8 cellular contexts compared by ENCODE assay signal in genomic region chr6:139371421-139372253, GRCh38. TPM values are rescaled to one million over a fixed set of nuclear protein-coding genes. Genes with fewer than 3 reads are reported as not detected.
A peak's percentile ranks its signal among the peaks of the same experiment; 100 is the strongest.
DNase-seq lines count a peak whose midpoint lies in the region; FAIRE-seq and TF ChIP-seq lines count a peak whose summit lies in the region.

No MANE protein-coding gene starts in this region.

- H3K9me3 ChIP-seq in OCI-LY1 (ENCODE audit: low read length) (no peaks in the 10 kb centered on the region), endothelial cell of umbilical vein (replicated peaks; ENCODE audit: control insufficient read depth, insufficient read depth, low read length) (no peaks in the 10 kb centered on the region)

- intact Hi-C loops in endothelial cell of umbilical vein (cut with micrococcal nuclease), result loop anchor here (1.0 to 10.0 kb wide), 7 partner anchors 556 to 1953 kb away; no protein-coding TSS in a partner anchor

- no peaks in the 10 kb centered on the region for H3F3A ChIP-seq in OCI-LY1 (ENCODE audit: insufficient read depth, low read length)

- no peaks in the 10 kb centered on the region for H3K9me1 ChIP-seq in endothelial cell of umbilical vein (replicated peaks; ENCODE audit: control insufficient read depth, extremely low read depth, insufficient read depth, low read length)

- H3K27me3 Mint-ChIP-seq in progenitor cell of endocrine pancreas, result no peaks in the 10 kb centered on the region

- peaks cover 53% of the 10 kb centered on the region for H3K4me1 Mint-ChIP-seq in progenitor cell of endocrine pancreas (ENCODE audit: low read depth)

- BruUV-seq in endothelial cell of umbilical vein (replicated peaks; lab: Mats Ljungman, UMichigan), result no TSS peak

- H3K27ac Mint-ChIP-seq in progenitor cell of endocrine pancreas, result no peak overlapping the region

- no peak for FAIRE-seq in endothelial cell of umbilical vein (lab: Jason Lieb, UNC)

- H4K20me1 ChIP-seq in OCI-LY1 (ENCODE audit: insufficient read depth, low read length), result no peaks in the 10 kb centered on the region
- H4K20me1 ChIP-seq in endothelial cell of umbilical vein (replicated peaks; ENCODE audit: control insufficient read depth, extremely low read depth, insufficient read depth, low read length), result no peaks in the 10 kb centered on the region

- H3K4me2 ChIP-seq in OCI-LY1 (ENCODE audit: low read length) (peak overlapping the region; percentile 6; the same call in 1 of the 2 replicates), endothelial cell of umbilical vein (ENCODE audit: insufficient read depth, low read length) (peak overlapping the region; percentile 92)

- H3K27me3 ChIP-seq in OCI-LY1 (ENCODE audit: insufficient read depth, low read length) (no peaks in the 10 kb centered on the region), endothelial cell of umbilical vein (ENCODE audit: control insufficient read depth in 2 of 2, insufficient read depth in 2 of 2, low read length in 2 of 2) (no peaks in the 10 kb centered on the region)

- H3K79me2 ChIP-seq in OCI-LY1 (ENCODE audit: insufficient read depth, low read length) (no peaks in the 10 kb centered on the region), endothelial cell of umbilical vein (ENCODE audit: control insufficient read depth, insufficient read depth, low read length) (peaks cover 33% of the 10 kb centered on the region)

- dilution Hi-C loops in endothelial cell of umbilical vein (cut with MboI; ENCODE audit: extremely low pct_ligation_motif_present, low sequenced_read_pairs), result no loop called here

- H3K4me1 ChIP-seq in OCI-LY1 (ENCODE audit: insufficient read depth, low read length, severe bottlenecking) (peaks cover 33% of the 10 kb centered on the region), endothelial cell of umbilical vein (ENCODE audit: control insufficient read depth, extremely low read depth, insufficient read depth, low read length) (peaks cover 49% of the 10 kb centered on the region)

- H3K36me3 ChIP-seq in OCI-LY1 (ENCODE audit: insufficient read depth, low read length), result peaks cover 8% of the 10 kb centered on the region; the same call in 1 of the 2 replicates
- no peaks in the 10 kb centered on the region for H3K36me3 ChIP-seq in endothelial cell of umbilical vein (ENCODE audit: control insufficient read depth in 2 of 2, extremely low read depth in 1 of 2, insufficient read depth in 2 of 2, low read length in 2 of 2)

- CTCF ChIA-PET in endothelial cell of umbilical vein (lab: Charles Lee), result interaction anchor here (0.9 to 1.3 kb wide), 2 partner anchors 152 to 1550 kb away, joined by 3 to 4 read pairs; no protein-coding TSS in a partner anchor

- TF ChIP-seq POLR2A in endothelial cell of umbilical vein (IDR thresholded peaks at IDR 0.05; ENCODE audit: low read depth, low read length), result no peak

- H3K4me3 ChIP-seq in OCI-LY1 (ENCODE audit: low read depth, low read length, poor library complexity, severe bottlenecking) (no peak overlapping the region), endothelial cell of umbilical vein (replicated peaks in 1 of 3; ENCODE audit: insufficient read depth in 1 of 3, low read depth in 1 of 3, low read length in 3 of 3) (peak overlapping the region; percentile 32 to 97 (median 36))

- H3K36me3 Mint-ChIP-seq in progenitor cell of endocrine pancreas (ENCODE audit: insufficient read depth), result peaks cover 7% of the 10 kb centered on the region

- TF ChIP-seq CTCF in OCI-LY1 (IDR thresholded peaks at IDR 0.05; ENCODE audit: low read length) (no peak), endothelial cell of umbilical vein (IDR thresholded peaks at IDR 0.05; ENCODE audit: extremely low read depth in 1 of 2, insufficient read depth in 1 of 2, low read depth in 1 of 2, low read length in 2 of 2) (no peak), progenitor cell of endocrine pancreas (IDR thresholded peaks at IDR 0.05; ENCODE audit: unreplicated experiment) (no peak)

- peak; percentile 24 for DNase-seq in ELR (ENCODE audit: low read depth)
- DNase-seq in endothelial cell of umbilical vein (ENCODE audit: low read depth, low spot score), result peak; percentile 27
- no peak for DNase-seq in progenitor cell of endocrine pancreas (ENCODE audit: low spot score, unreplicated experiment)
- no peak for DNase-seq in RKO (ENCODE audit: low spot score)
- DNase-seq in NCI-H446 treated with DMSO at 0.1 percent for 48 hours (lab: John Stamatoyannopoulos, UW), result no peak
- DNase-seq in kidney tubule cell (ENCODE audit: low spot score), result no peak
- DNase-seq in NCI-H446 (lab: John Stamatoyannopoulos, UW), result no peak

- H3K9me3 Mint-ChIP-seq in progenitor cell of endocrine pancreas (ENCODE audit: low read depth), result no peaks in the 10 kb centered on the region

- peak overlapping the region; percentile 98 for H3K4me3 Mint-ChIP-seq in progenitor cell of endocrine pancreas (ENCODE audit: low read depth)

- H2AFZ ChIP-seq in OCI-LY1 (ENCODE audit: low read length) (no peak overlapping the region), endothelial cell of umbilical vein (ENCODE audit: low read depth, low read length) (no peak overlapping the region)

- POLR2A ChIA-PET in endothelial cell of umbilical vein (lab: Charles Lee), result interaction anchor here (0.8 to 4.2 kb wide), 2 partner anchors 393 to 854 kb away, joined by 3 to 29 read pairs; no protein-coding TSS in a partner anchor

- no peaks in the 10 kb centered on the region for H3K9me2 ChIP-seq in OCI-LY1 (ENCODE audit: low read depth, low read length)

- no peak overlapping the region for H3K9ac ChIP-seq in OCI-LY1 (ENCODE audit: low read length)
- peak overlapping the region; percentile 95 for H3K9ac ChIP-seq in endothelial cell of umbilical vein (replicated peaks; ENCODE audit: extremely low read depth, insufficient read depth, low read length)

- H3K27ac ChIP-seq in OCI-LY1 (ENCODE audit: low read depth, low read length, poor library complexity, severe bottlenecking), result no peak overlapping the region
- peak overlapping the region; percentile 58 for H3K27ac ChIP-seq in endothelial cell of umbilical vein (ENCODE audit: insufficient read depth, low read depth, low read length)

TF ChIP-seq in endothelial cell of umbilical vein, 7 proteins besides CTCF, POLR2A, EP300 and RAD21:
- TF ChIP-seq POLR2AphosphoS5 (IDR thresholded peaks at IDR 0.05; ENCODE audit: insufficient read depth, low read depth, low read length) (no peak), GATA2 (IDR thresholded peaks at IDR 0.05; ENCODE audit: insufficient read depth, insufficient read length, low read depth, low read length) (no peak), FOS (IDR thresholded peaks at IDR 0.05; ENCODE audit: borderline replicate concordance, insufficient read depth, low read length) (no peak), MYC (IDR thresholded peaks at IDR 0.05; ENCODE audit: low read depth, low read length) (no peak), EZH2 (IDR thresholded peaks at IDR 0.05; ENCODE audit: borderline replicate concordance, low read depth, low read length, severe bottlenecking) (no peak), MAX (IDR thresholded peaks at IDR 0.05; ENCODE audit: insufficient read depth, insufficient read length) (no peak), JUN (IDR thresholded peaks at IDR 0.05; ENCODE audit: borderline replicate concordance, insufficient read depth, insufficient read length, low read depth) (no peak)

RNA-seq across cellular contexts. Expression of gene CITED2, which starts 2.8 kb away (rescaled TPM):
- total RNA-seq in endothelial cell of umbilical vein, result 81.1 and 82.3 TPM in 2 replicates
- 85.7 and 155 TPM in 2 replicates for polyA plus RNA-seq in endothelial cell of umbilical vein
- polyA plus RNA-seq in endothelial cell of umbilical vein (2011; cell fraction: cytosol; rRNA removed), result 43.6 and 59.9 TPM in 2 replicates
- polyA plus RNA-seq in endothelial cell of umbilical vein (2011; cell fraction: nucleus; rRNA removed), result 49.1 and 61.5 TPM in 2 replicates
- 104 and 193 TPM in 2 replicates for polyA plus RNA-seq in endothelial cell of umbilical vein (2012)
- polyA minus RNA-seq in endothelial cell of umbilical vein, result 25.1 and 36.8 TPM in 2 replicates
- polyA minus RNA-seq in endothelial cell of umbilical vein (2011; cell fraction: cytosol; rRNA and poly(A)+ RNA removed), result 30.2 TPM
- polyA minus RNA-seq in endothelial cell of umbilical vein (2011; cell fraction: nucleus; rRNA and poly(A)+ RNA removed), result 25.8 and 50.1 TPM in 2 replicates
- 42.6 and 47.5 TPM in 2 replicates for total RNA-seq in progenitor cell of endocrine pancreas

Comparison
In these comparisons a context has a peak if more than half of its experiments do, and no peak if none do; other contexts are left out.
1. DNase-seq: peak in ELR (single experiment) and endothelial cell of umbilical vein (single experiment); none in progenitor cell of endocrine pancreas (single experiment), RKO (single experiment), NCI-H446 treated with DMSO at 0.1 percent for 48 hours (single experiment), kidney tubule cell (single experiment) and NCI-H446 (0 of 2).